Comparison of ENCODE assay signal across 23 cellular contexts in genomic region chr5:73541981-73542380, GRCh38. TPM values are rescaled to one million over a fixed set of nuclear protein-coding genes. Genes with fewer than 3 reads are reported as not detected.
DNase-seq lines count a peak whose midpoint lies in the region; ATAC-seq, FAIRE-seq and TF ChIP-seq lines count a peak whose summit lies in the region.
"Had no signal": no experiment of that assay in that cellular context is flagged by ENCODE, and none has a peak within 500 bp of the region (broad histone marks: within the 10 kb centered on the region; RNA-seq: fewer than 3 reads in every experiment).

No MANE protein-coding gene starts in this region.

- no peak for TF ChIP-seq CTCF in HepG2 (CRISPR knock-in tag; IDR thresholded peaks at IDR 0.05)
- TF ChIP-seq CTCF in right lobe of liver (IDR thresholded peaks at IDR 0.05): no peak
- no peak for TF ChIP-seq CTCF in mammary epithelial cell (conservative IDR thresholded peaks at IDR 0.05 in 1 of 2, IDR thresholded peaks at IDR 0.05 in 1 of 2; ENCODE audit: extremely low read depth in 1 of 2, insufficient read depth in 1 of 2, low read depth in 1 of 2, low read length in 2 of 2)
- TF ChIP-seq CTCF in keratinocyte (optimal IDR thresholded peaks at IDR 0.05 in 1 of 3, IDR thresholded peaks at IDR 0.05 in 1 of 3, conservative IDR thresholded peaks at IDR 0.05 in 1 of 3; ENCODE audit: extremely low read depth in 1 of 3, insufficient read depth in 2 of 3, low read length in 3 of 3): no peak
- no peak for TF ChIP-seq CTCF in osteoblast (IDR thresholded peaks at IDR 0.05; ENCODE audit: extremely low read depth, low read depth, low read length)
- TF ChIP-seq CTCF in uterus (IDR thresholded peaks at IDR 0.05): no peak

- H3K4me2 ChIP-seq in HepG2 (ENCODE audit: low read depth, low read length) (peak overlapping the region; percentile 49; the same call in 1 of the 2 replicates), mammary epithelial cell (ENCODE audit: insufficient read depth, low read depth, low read length) (peak overlapping the region; percentile 69), keratinocyte (ENCODE audit: control insufficient read depth, extremely low read depth, insufficient read depth, low read depth, low read length) (peak overlapping the region; percentile 76), osteoblast (ENCODE audit: insufficient read depth, low read length) (no peak overlapping the region), trophoblast cell (ENCODE audit: low read length) (no peak overlapping the region)
- H3K4me2 ChIP-seq: neural progenitor cell had no signal

- H3K23ac ChIP-seq in trophoblast cell (ENCODE audit: low read length): no peak overlapping the region

- H3K4me3 ChIP-seq in HepG2 (replicated peaks in 1 of 3; ENCODE audit: insufficient read depth in 1 of 3, low read depth in 2 of 3, low read length in 3 of 3): no peak overlapping the region; a peak in 1 of 6 replicates
- no peak overlapping the region for H3K4me3 ChIP-seq in right lobe of liver
- no peak overlapping the region for H3K4me3 ChIP-seq in mammary epithelial cell (replicated peaks in 1 of 3; ENCODE audit: insufficient read depth in 1 of 3, low read depth in 2 of 3, low read length in 3 of 3)
- peak overlapping the region in 2 of 3 experiments; percentile 33 to 45 for H3K4me3 ChIP-seq in keratinocyte (ENCODE audit: control insufficient read depth in 2 of 3, extremely low read depth in 1 of 3, insufficient read depth in 2 of 3, low read depth in 1 of 3, low read length in 3 of 3)
- H3K4me3 ChIP-seq in osteoblast (ENCODE audit: insufficient read depth, low read length): no peak overlapping the region
- H3K4me3 ChIP-seq in trophoblast cell (ENCODE audit: low read depth, low read length): no peak overlapping the region
- no peak overlapping the region for H3K4me3 ChIP-seq in uterus
- H3K4me3 ChIP-seq: neural progenitor cell, SK-N-MC, thyroid gland had no signal

- H3K27me3 ChIP-seq in HepG2 (ENCODE audit: control insufficient read depth in 1 of 2, insufficient read depth in 2 of 2, low read length in 2 of 2): no peaks in the 10 kb centered on the region
- H3K27me3 ChIP-seq in right lobe of liver: no peaks in the 10 kb centered on the region
- no peaks in the 10 kb centered on the region for H3K27me3 ChIP-seq in mammary epithelial cell (ENCODE audit: insufficient read depth, low read length)
- H3K27me3 ChIP-seq in keratinocyte (ENCODE audit: control insufficient read depth, extremely low read depth, insufficient read depth, low read length): no peaks in the 10 kb centered on the region
- no peaks in the 10 kb centered on the region for H3K27me3 ChIP-seq in osteoblast (ENCODE audit: insufficient read depth, low read length)
- no peaks in the 10 kb centered on the region for H3K27me3 ChIP-seq in trophoblast cell (ENCODE audit: insufficient read depth, low read length)
- H3K27me3 ChIP-seq in uterus: no peaks in the 10 kb centered on the region
- H3K27me3 ChIP-seq: neural progenitor cell, thyroid gland had no signal

- 86% methylated on average over 4 of the region's 4 CpGs for WGBS in HepG2 (ENCODE audit: low lambda C conversion rate)
- 64% methylated on average over 4 of the region's 4 CpGs for WGBS in right lobe of liver (ENCODE audit: insufficient coverage, low coverage, low lambda C conversion rate, missing lambda C conversion rate)
- WGBS in mammary epithelial cell (ENCODE audit: low coverage, missing lambda C conversion rate): 29% methylated on average over 4 of the region's 4 CpGs
- no CpG with 5 or more reads among the region's 4 CpGs for WGBS in trophoblast cell (ENCODE audit: extremely low coverage, insufficient coverage, insufficient read length)

- H4K8ac ChIP-seq in trophoblast cell (ENCODE audit: low read depth, low read length): no peak overlapping the region

- H3K9me1 ChIP-seq in keratinocyte (ENCODE audit: control insufficient read depth, extremely low read depth, insufficient read depth, low read length): no peaks in the 10 kb centered on the region

- no peak overlapping the region for H2BK120ac ChIP-seq in trophoblast cell (ENCODE audit: insufficient read depth, low read length, poor library complexity)

- H3K79me2 ChIP-seq in HepG2 (ENCODE audit: insufficient read depth, low read length) (no peaks in the 10 kb centered on the region), mammary epithelial cell (ENCODE audit: insufficient read depth, low read length) (no peaks in the 10 kb centered on the region), keratinocyte (ENCODE audit: control insufficient read depth, insufficient read depth, low read length) (no peaks in the 10 kb centered on the region), osteoblast (ENCODE audit: insufficient read depth, low read length) (no peaks in the 10 kb centered on the region), trophoblast cell (ENCODE audit: control insufficient read depth, insufficient read depth, low read length, poor library complexity) (no peaks in the 10 kb centered on the region)

- H2BK5ac ChIP-seq in trophoblast cell (ENCODE audit: low read depth, low read length, poor library complexity): no peak overlapping the region

- H4K12ac ChIP-seq in trophoblast cell (ENCODE audit: low read depth, low read length): no peak overlapping the region

- no peak for TF ChIP-seq RAD21 in HepG2 (CRISPR knock-in tag; IDR thresholded peaks at IDR 0.05)

- H3K36me3 ChIP-seq in HepG2 (replicated peaks in 1 of 2; ENCODE audit: control insufficient read depth in 1 of 2, insufficient read depth in 2 of 2, low read length in 2 of 2): no peaks in the 10 kb centered on the region
- H3K36me3 ChIP-seq in right lobe of liver: no peaks in the 10 kb centered on the region
- no peaks in the 10 kb centered on the region for H3K36me3 ChIP-seq in mammary epithelial cell (ENCODE audit: insufficient read depth, low read length)
- no peaks in the 10 kb centered on the region for H3K36me3 ChIP-seq in keratinocyte (ENCODE audit: control insufficient read depth in 2 of 2, extremely low read depth in 1 of 2, insufficient read depth in 2 of 2, low read length in 2 of 2)
- no peaks in the 10 kb centered on the region for H3K36me3 ChIP-seq in osteoblast (ENCODE audit: insufficient read depth, low read length)
- no peaks in the 10 kb centered on the region for H3K36me3 ChIP-seq in trophoblast cell (ENCODE audit: control insufficient read depth in 1 of 2, insufficient read depth in 2 of 2, low read length in 2 of 2)
- H3K36me3 ChIP-seq in uterus: no peaks in the 10 kb centered on the region
- H3K36me3 ChIP-seq: neural progenitor cell, thyroid gland had no signal

- in situ Hi-C loops in HepG2 (cut with HindIII; ENCODE audit: extremely low pct_ligation_motif_present, low pct_unique_long_range_greater_than_20kb) (no loop called here), mammary epithelial cell (cut with MboI; ENCODE audit: low sequenced_read_pairs in 2 of 2) (no loop called here)

- H3K9me3 ChIP-seq in HepG2 (ENCODE audit: low read length) (no peaks in the 10 kb centered on the region), right lobe of liver (no peaks in the 10 kb centered on the region), mammary epithelial cell (replicated peaks; ENCODE audit: insufficient read depth, low read length) (no peaks in the 10 kb centered on the region), keratinocyte (ENCODE audit: control insufficient read depth, low read depth, low read length) (no peaks in the 10 kb centered on the region), osteoblast (ENCODE audit: low read depth, low read length) (no peaks in the 10 kb centered on the region), trophoblast cell (ENCODE audit: insufficient read depth, low read depth, low read length) (no peaks in the 10 kb centered on the region), uterus (no peaks in the 10 kb centered on the region)
- H3K9me3 ChIP-seq: thyroid gland had no signal

- no peak overlapping the region for H3K18ac ChIP-seq in trophoblast cell (ENCODE audit: low read length)

- POLR2A ChIA-PET in HepG2 (lab: Yijun Ruan, JAX): interaction anchor here (0.7 to 1.9 kb wide), 9 partner anchors 11 to 137 kb away, joined by 3 to 7 read pairs (median 5); partner anchors contain the start of gene BTF3

- dilution Hi-C loops in mammary epithelial cell (cut with HindIII; ENCODE audit: low sequenced_read_pairs) (no loop called here), keratinocyte (cut with MboI; ENCODE audit: extremely low pct_ligation_motif_present, low sequenced_read_pairs) (no loop called here)

- DNase-seq in HepG2 (ENCODE audit: low spot score) (no peak), right lobe of liver (no peak), mammary epithelial cell (no peak), keratinocyte (ENCODE audit: low read depth, low spot score) (no peak), osteoblast (ENCODE audit: insufficient read length, low spot score, missing footprints) (no peak), trophoblast cell (no peak), uterus (no peak), RPMI8226 (no peak)
- DNase-seq: activated CD8-positive, alpha-beta memory T cell treated with anti-CD3 and anti-CD28 coated beads for 24 hours; activated naive CD8-positive, alpha-beta T cell treated with anti-CD3 and anti-CD28 coated beads, Interleukin-2, amount 10 ng/mL, durations not matched to agents 7 days and 5 days; CD4-positive, alpha-beta memory T cell; DND-41; GOT3; islet precursor cell; MV-4-11; NCI-H510A; T1000; thyroid gland had no signal

- no peak overlapping the region for H3K14ac ChIP-seq in trophoblast cell (ENCODE audit: low read length)

- CTCF ChIA-PET in HepG2 (lab: Yijun Ruan, JAX; ENCODE audit: low intra/inter-chr PET ratio, low total read pairs) (no interaction called here), mammary epithelial cell (lab: Charles Lee; ENCODE audit: low non-redundant PET) (no interaction called here)

- H2BK12ac ChIP-seq in trophoblast cell (ENCODE audit: low read length): no peak overlapping the region

- H3K9ac ChIP-seq in HepG2 (ENCODE audit: insufficient read depth, low read depth, low read length) (no peak overlapping the region), mammary epithelial cell (ENCODE audit: insufficient read depth, low read length) (no peak overlapping the region), keratinocyte (ENCODE audit: control insufficient read depth, extremely low read depth, insufficient read depth, low read length) (no peak overlapping the region), trophoblast cell (ENCODE audit: low read length) (no peak overlapping the region)
- H3K9ac ChIP-seq: neural progenitor cell had no signal

- H3K4me1 ChIP-seq in HepG2 (ENCODE audit: insufficient read depth, low read length) (peaks cover 79% of the 10 kb centered on the region), right lobe of liver (no peaks in the 10 kb centered on the region), mammary epithelial cell (ENCODE audit: insufficient read depth, low read length) (peaks cover 48% of the 10 kb centered on the region), keratinocyte (ENCODE audit: control insufficient read depth, extremely low read depth, insufficient read depth, low read length) (peaks cover 49% of the 10 kb centered on the region), osteoblast (ENCODE audit: insufficient read depth, low read length) (no peaks in the 10 kb centered on the region), trophoblast cell (ENCODE audit: control insufficient read depth in 1 of 2, insufficient read depth in 2 of 2, low read length in 2 of 2) (no peaks in the 10 kb centered on the region), uterus (no peaks in the 10 kb centered on the region)

- FAIRE-seq in HepG2 (lab: Jason Lieb, UNC) (no peak), keratinocyte (lab: Jason Lieb, UNC) (peak; percentile 73)
- FAIRE-seq: bronchial epithelial cell, GM18507 had no signal

- TF ChIP-seq EP300 in HepG2 (IDR thresholded peaks at IDR 0.05; ENCODE audit: low read depth in 2 of 2, low read length in 2 of 2) (no peak), HepG2 (CRISPR knock-in tag; IDR thresholded peaks at IDR 0.05; ENCODE audit: borderline replicate concordance) (no peak)

- no peak for TF ChIP-seq POLR2A in HepG2 (IDR thresholded peaks at IDR 0.05; ENCODE audit: insufficient read depth in 1 of 2, low read depth in 2 of 2, low read length in 2 of 2)
- TF ChIP-seq POLR2A in right lobe of liver (IDR thresholded peaks at IDR 0.05): no peak
- TF ChIP-seq POLR2A in uterus (IDR thresholded peaks at IDR 0.05): no peak

- no peak overlapping the region for H2AK5ac ChIP-seq in trophoblast cell (ENCODE audit: low read length)

- H3K27ac ChIP-seq in HepG2 (ENCODE audit: extremely low read length, insufficient read depth, low read length) (peak overlapping the region; percentile 56), right lobe of liver (no peak overlapping the region), mammary epithelial cell (ENCODE audit: insufficient read depth, low read depth, low read length) (peak overlapping the region; percentile 48), keratinocyte (ENCODE audit: control insufficient read depth, insufficient read depth, low read length) (peak overlapping the region; percentile 57), osteoblast (ENCODE audit: low read depth, low read length) (no peak overlapping the region), trophoblast cell (ENCODE audit: low read depth, low read length) (no peak overlapping the region), uterus (no peak overlapping the region)
- H3K27ac ChIP-seq: neural progenitor cell, SK-N-MC, thyroid gland had no signal

- no peaks in the 10 kb centered on the region for H4K20me1 ChIP-seq in HepG2 (ENCODE audit: insufficient read depth, low read length)
- no peaks in the 10 kb centered on the region for H4K20me1 ChIP-seq in mammary epithelial cell (ENCODE audit: insufficient read depth, low read length)
- H4K20me1 ChIP-seq in keratinocyte (ENCODE audit: control insufficient read depth, extremely low read depth, insufficient read depth, low read length): no peaks in the 10 kb centered on the region
- no peaks in the 10 kb centered on the region for H4K20me1 ChIP-seq in osteoblast (ENCODE audit: insufficient read depth, low read length)

- H3K4ac ChIP-seq in trophoblast cell (ENCODE audit: low read depth, low read length): no peak overlapping the region

- H4K91ac ChIP-seq in trophoblast cell (ENCODE audit: low read depth, low read length): no peak overlapping the region

- intact Hi-C loops in HepG2 (cut with micrococcal nuclease; ENCODE audit: unreplicated experiment) (loop anchor here (5.0 kb wide), 1 partner anchor 45 kb away; the partner anchor contains the start of gene BTF3), right lobe of liver (cut with DNase I) (no loop called here), mammary epithelial cell (cut with micrococcal nuclease) (no loop called here), uterus (cut with DNase I; ENCODE audit: low total_unique reads) (no loop called here)

- H2AFZ ChIP-seq in HepG2 (ENCODE audit: low read length) (no peak overlapping the region), mammary epithelial cell (ENCODE audit: low read depth, low read length) (peak overlapping the region; percentile 79), keratinocyte (ENCODE audit: control insufficient read depth, low read length) (peak overlapping the region; percentile 60), osteoblast (ENCODE audit: low read length) (no peak overlapping the region), trophoblast cell (ENCODE audit: insufficient read depth, low read length, poor library complexity) (no peak overlapping the region)

- ATAC-seq in HepG2 (no peak), right lobe of liver (no peak)
- ATAC-seq: activated CD4-positive, CD25-positive, alpha-beta regulatory T cell treated with anti-CD3 and anti-CD28 coated beads, Interleukin-2, amount 50 U/mL, for 24 hours had no signal

- BruUV-seq in HepG2 (replicated peaks; lab: Mats Ljungman, UMichigan) (no TSS peak), mammary epithelial cell (replicated peaks; lab: Mats Ljungman, UMichigan) (no TSS peak)

- H3K79me1 ChIP-seq in trophoblast cell (ENCODE audit: low read length): no peaks in the 10 kb centered on the region

RNA-seq across cellular contexts. Expression of gene ANKRA2, which starts 23.5 kb away (rescaled TPM):
- 20.4 and 23.6 TPM in 2 replicates for total RNA-seq in HepG2 (2016; rRNA removed; fragmentation: Illumina TruSeq; extraction: Trizol)
- total RNA-seq in HepG2 (2016; cell fraction: cytosol; rRNA removed; fragmentation: Illumina TruSeq; extraction: Trizol; ENCODE audit: low read depth): 3.9 and 5.1 TPM in 2 replicates
- total RNA-seq in HepG2 (2016; cell fraction: insoluble cytoplasmic fraction; rRNA removed; fragmentation: Illumina TruSeq; extraction: Trizol): 23.6 TPM in 2 replicates
- total RNA-seq in HepG2 (2016; cell fraction: membrane; rRNA removed; fragmentation: Illumina TruSeq; extraction: Trizol): 11.2 and 13.3 TPM in 2 replicates
- total RNA-seq in HepG2 (2016; cell fraction: nucleus; rRNA removed; fragmentation: Illumina TruSeq; extraction: Trizol): 35.7 and 36.1 TPM in 2 replicates
- 29.4 and 33.6 TPM in 2 replicates for polyA plus RNA-seq in HepG2 (2011; rRNA removed)
- 10.6 and 13.7 TPM in 2 replicates for polyA plus RNA-seq in HepG2 (2011; cell fraction: cytosol; rRNA removed)
- 41.0 and 45.4 TPM in 2 replicates for polyA plus RNA-seq in HepG2 (2011; cell fraction: nucleus; rRNA removed)
- polyA plus RNA-seq in HepG2 (2012): 25.6 and 31.0 TPM in 2 replicates
- 1.8 and 2.9 TPM in 2 replicates for polyA plus RNA-seq in HepG2 (2016; cell fraction: cytosol; fragmentation: Illumina TruSeq; extraction: Trizol; ENCODE audit: low read depth)
- polyA plus RNA-seq in HepG2 (2016; cell fraction: insoluble cytoplasmic fraction; fragmentation: Illumina TruSeq; extraction: Trizol; ENCODE audit: low read depth): 19.0 and 20.5 TPM in 2 replicates
- polyA plus RNA-seq in HepG2 (2016; cell fraction: membrane; fragmentation: Illumina TruSeq; extraction: Trizol; ENCODE audit: low read depth): 5.4 and 6.3 TPM in 2 replicates
- polyA plus RNA-seq in HepG2 (2016; cell fraction: nucleus; fragmentation: Illumina TruSeq; extraction: Trizol; ENCODE audit: insufficient read depth, low read depth): 42.7 and 49.0 TPM in 2 replicates
- 1.5 and 8.7 TPM in 2 replicates for polyA minus RNA-seq in HepG2 (2011; rRNA and poly(A)+ RNA removed; ENCODE audit: low replicate concordance)
- polyA minus RNA-seq in HepG2 (2011; cell fraction: cytosol; rRNA and poly(A)+ RNA removed): 11.2 and 12.4 TPM in 2 replicates
- 61.2 and 67.1 TPM in 2 replicates for polyA minus RNA-seq in HepG2 (2011; cell fraction: nucleus; rRNA and poly(A)+ RNA removed)
- 10 to 100 TPM in 1 of 6 experiments, 1 to 10 TPM in 5; 7.4 to 12.2 (median 9.0) TPM for total RNA-seq in right lobe of liver
- 10 to 100 TPM; 17.5 to 25.3 TPM for total RNA-seq in mammary epithelial cell
- polyA plus RNA-seq in mammary epithelial cell: 6.3 TPM
- 2.4 TPM for polyA minus RNA-seq in mammary epithelial cell
- polyA plus RNA-seq in keratinocyte: 8.7 to 20.6 TPM (median 16.6 TPM) in 3 replicates
- polyA plus RNA-seq in keratinocyte (2011; ENCODE audit: low read depth): 21.8 TPM
- polyA plus RNA-seq in keratinocyte (2011; cell fraction: cytosol; rRNA removed): 7.6 and 15.4 TPM in 2 replicates
- polyA plus RNA-seq in keratinocyte (2011; cell fraction: nucleus; rRNA removed): 16.3 and 24.9 TPM in 2 replicates
- polyA plus RNA-seq in keratinocyte (2012; ENCODE audit: low replicate concordance): 6.6 and 23.2 TPM in 2 replicates
- 0.56 to 6.6 TPM (median 6.5 TPM) in 3 replicates for polyA minus RNA-seq in keratinocyte
- 6.3 TPM for polyA minus RNA-seq in keratinocyte (2011; cell fraction: cytosol; rRNA and poly(A)+ RNA removed)
- 9.8 and 17.0 TPM in 2 replicates for polyA minus RNA-seq in keratinocyte (2011; cell fraction: nucleus; rRNA and poly(A)+ RNA removed)
- total RNA-seq in osteoblast: 25.3 and 36.2 TPM in 2 replicates
- polyA plus RNA-seq in trophoblast cell (2013): 17.5 and 17.9 TPM in 2 replicates
- 10 to 100 TPM; 29.4 to 99.9 (median 45.8) TPM for total RNA-seq in uterus

RNA-seq across cellular contexts. Expression of gene UTP15, which starts 23.6 kb away (rescaled TPM):
- total RNA-seq in HepG2 (2016; rRNA removed; fragmentation: Illumina TruSeq; extraction: Trizol): 35.8 and 45.2 TPM in 2 replicates
- total RNA-seq in HepG2 (2016; cell fraction: cytosol; rRNA removed; fragmentation: Illumina TruSeq; extraction: Trizol; ENCODE audit: low read depth): 9.3 and 9.4 TPM in 2 replicates
- 33.6 and 44.5 TPM in 2 replicates for total RNA-seq in HepG2 (2016; cell fraction: insoluble cytoplasmic fraction; rRNA removed; fragmentation: Illumina TruSeq; extraction: Trizol)
- total RNA-seq in HepG2 (2016; cell fraction: membrane; rRNA removed; fragmentation: Illumina TruSeq; extraction: Trizol): 14.1 and 14.4 TPM in 2 replicates
- total RNA-seq in HepG2 (2016; cell fraction: nucleus; rRNA removed; fragmentation: Illumina TruSeq; extraction: Trizol): 58.1 and 62.5 TPM in 2 replicates
- 6.6 and 7.3 TPM in 2 replicates for polyA plus RNA-seq in HepG2 (2011; rRNA removed)
- 4.4 and 6.0 TPM in 2 replicates for polyA plus RNA-seq in HepG2 (2011; cell fraction: cytosol; rRNA removed)
- 19.6 and 25.1 TPM in 2 replicates for polyA plus RNA-seq in HepG2 (2011; cell fraction: nucleus; rRNA removed)
- polyA plus RNA-seq in HepG2 (2012): 9.0 and 10.2 TPM in 2 replicates
- 1.3 and 1.7 TPM in 2 replicates for polyA plus RNA-seq in HepG2 (2016; cell fraction: cytosol; fragmentation: Illumina TruSeq; extraction: Trizol; ENCODE audit: low read depth)
- 27.4 and 29.0 TPM in 2 replicates for polyA plus RNA-seq in HepG2 (2016; cell fraction: insoluble cytoplasmic fraction; fragmentation: Illumina TruSeq; extraction: Trizol; ENCODE audit: low read depth)
- 3.1 and 4.2 TPM in 2 replicates for polyA plus RNA-seq in HepG2 (2016; cell fraction: membrane; fragmentation: Illumina TruSeq; extraction: Trizol; ENCODE audit: low read depth)
- 37.7 and 39.2 TPM in 2 replicates for polyA plus RNA-seq in HepG2 (2016; cell fraction: nucleus; fragmentation: Illumina TruSeq; extraction: Trizol; ENCODE audit: insufficient read depth, low read depth)
- polyA minus RNA-seq in HepG2 (2011; rRNA and poly(A)+ RNA removed; ENCODE audit: low replicate concordance): 18.6 and 39.5 TPM in 2 replicates
- polyA minus RNA-seq in HepG2 (2011; cell fraction: cytosol; rRNA and poly(A)+ RNA removed): 7.6 and 9.8 TPM in 2 replicates
- 85.7 and 89.2 TPM in 2 replicates for polyA minus RNA-seq in HepG2 (2011; cell fraction: nucleus; rRNA and poly(A)+ RNA removed)
- 10 to 100 TPM in 3 of 6 experiments, 1 to 10 TPM in 3; 6.0 to 16.5 (median 10.6) TPM for total RNA-seq in right lobe of liver
- 10 to 100 TPM; 38.7 to 41.5 TPM for total RNA-seq in mammary epithelial cell
- polyA plus RNA-seq in mammary epithelial cell: 15.7 TPM
- polyA minus RNA-seq in mammary epithelial cell: 19.2 TPM
- 16.3 to 28.3 TPM (median 21.7 TPM) in 3 replicates for polyA plus RNA-seq in keratinocyte
- 24.8 TPM for polyA plus RNA-seq in keratinocyte (2011; ENCODE audit: low read depth)
- polyA plus RNA-seq in keratinocyte (2011; cell fraction: cytosol; rRNA removed): 9.1 and 17.4 TPM in 2 replicates
- 25.0 and 42.0 TPM in 2 replicates for polyA plus RNA-seq in keratinocyte (2011; cell fraction: nucleus; rRNA removed)
- 12.8 and 17.7 TPM in 2 replicates for polyA plus RNA-seq in keratinocyte (2012; ENCODE audit: low replicate concordance)
- polyA minus RNA-seq in keratinocyte: 11.6 to 32.6 TPM (median 18.8 TPM) in 3 replicates
- polyA minus RNA-seq in keratinocyte (2011; cell fraction: cytosol; rRNA and poly(A)+ RNA removed): 11.7 TPM
- polyA minus RNA-seq in keratinocyte (2011; cell fraction: nucleus; rRNA and poly(A)+ RNA removed): 18.3 and 30.7 TPM in 2 replicates
- 20.6 and 24.2 TPM in 2 replicates for total RNA-seq in osteoblast
- 10.4 and 10.8 TPM in 2 replicates for polyA plus RNA-seq in trophoblast cell (2013)
- 10 to 100 TPM in 2 of 4 donors, 1 to 10 TPM in 2; 6.9 to 54.5 (median 13.7) TPM for total RNA-seq in uterus

RNA-seq across cellular contexts. Expression of gene BTF3, which starts 43.7 kb away (rescaled TPM):
- total RNA-seq in HepG2 (2016; rRNA removed; fragmentation: Illumina TruSeq; extraction: Trizol) (698 and 836 TPM in 2 replicates), right lobe of liver (100 to 1,000 TPM; 157 to 250 (median 198) TPM), mammary epithelial cell (100 to 1,000 TPM; 365 to 681 TPM), osteoblast (207 and 218 TPM in 2 replicates), uterus (100 to 1,000 TPM; 247 to 690 (median 555) TPM)
- total RNA-seq in HepG2 (2016; cell fraction: cytosol; rRNA removed; fragmentation: Illumina TruSeq; extraction: Trizol; ENCODE audit: low read depth): 507 and 559 TPM in 2 replicates
- 679 and 821 TPM in 2 replicates for total RNA-seq in HepG2 (2016; cell fraction: insoluble cytoplasmic fraction; rRNA removed; fragmentation: Illumina TruSeq; extraction: Trizol)
- 771 and 850 TPM in 2 replicates for total RNA-seq in HepG2 (2016; cell fraction: membrane; rRNA removed; fragmentation: Illumina TruSeq; extraction: Trizol)
- 289 and 303 TPM in 2 replicates for total RNA-seq in HepG2 (2016; cell fraction: nucleus; rRNA removed; fragmentation: Illumina TruSeq; extraction: Trizol)
- polyA plus RNA-seq in HepG2 (2011; rRNA removed) (471 and 557 TPM in 2 replicates), mammary epithelial cell (522 TPM), keratinocyte (505 to 857 TPM (median 694 TPM) in 3 replicates)
- 298 and 449 TPM in 2 replicates for polyA plus RNA-seq in HepG2 (2011; cell fraction: cytosol; rRNA removed)
- 96.1 and 122 TPM in 2 replicates for polyA plus RNA-seq in HepG2 (2011; cell fraction: nucleus; rRNA removed)
- 940 and 1,043 TPM in 2 replicates for polyA plus RNA-seq in HepG2 (2012)
- 922 and 1,006 TPM in 2 replicates for polyA plus RNA-seq in HepG2 (2016; cell fraction: cytosol; fragmentation: Illumina TruSeq; extraction: Trizol; ENCODE audit: low read depth)
- polyA plus RNA-seq in HepG2 (2016; cell fraction: insoluble cytoplasmic fraction; fragmentation: Illumina TruSeq; extraction: Trizol; ENCODE audit: low read depth): 1,304 and 1,359 TPM in 2 replicates
- polyA plus RNA-seq in HepG2 (2016; cell fraction: membrane; fragmentation: Illumina TruSeq; extraction: Trizol; ENCODE audit: low read depth): 1,256 and 1,375 TPM in 2 replicates
- polyA plus RNA-seq in HepG2 (2016; cell fraction: nucleus; fragmentation: Illumina TruSeq; extraction: Trizol; ENCODE audit: insufficient read depth, low read depth): 596 and 617 TPM in 2 replicates
- polyA minus RNA-seq in HepG2 (2011; rRNA and poly(A)+ RNA removed; ENCODE audit: low replicate concordance): 152 and 382 TPM in 2 replicates
- 285 and 287 TPM in 2 replicates for polyA minus RNA-seq in HepG2 (2011; cell fraction: cytosol; rRNA and poly(A)+ RNA removed)
- polyA minus RNA-seq in HepG2 (2011; cell fraction: nucleus; rRNA and poly(A)+ RNA removed): 113 and 151 TPM in 2 replicates
- polyA minus RNA-seq in mammary epithelial cell (321 TPM), keratinocyte (225 to 484 TPM (median 286 TPM) in 3 replicates)
- polyA plus RNA-seq in keratinocyte (2011; ENCODE audit: low read depth): 754 TPM
- polyA plus RNA-seq in keratinocyte (2011; cell fraction: cytosol; rRNA removed): 674 and 942 TPM in 2 replicates
- 191 and 279 TPM in 2 replicates for polyA plus RNA-seq in keratinocyte (2011; cell fraction: nucleus; rRNA removed)
- polyA plus RNA-seq in keratinocyte (2012; ENCODE audit: low replicate concordance): 722 and 955 TPM in 2 replicates
- polyA minus RNA-seq in keratinocyte (2011; cell fraction: cytosol; rRNA and poly(A)+ RNA removed): 335 TPM
- 67.1 and 102 TPM in 2 replicates for polyA minus RNA-seq in keratinocyte (2011; cell fraction: nucleus; rRNA and poly(A)+ RNA removed)
- 947 and 972 TPM in 2 replicates for polyA plus RNA-seq in trophoblast cell (2013)

Comparison
In these comparisons a context has a peak if more than half of its experiments do, and no peak if none do; other contexts are left out.
1. H3K27ac ChIP-seq: peak in HepG2 (single experiment), mammary epithelial cell (single experiment) and keratinocyte (single experiment); none in right lobe of liver (0 of 3), osteoblast (single experiment), trophoblast cell (single experiment) and uterus (0 of 2).
2. H2AFZ ChIP-seq: peak in mammary epithelial cell (single experiment) and keratinocyte (single experiment); none in HepG2 (single experiment), osteoblast (single experiment) and trophoblast cell (single experiment).
3. H3K4me2 ChIP-seq: peak in HepG2 (single experiment), mammary epithelial cell (single experiment) and keratinocyte (single experiment); none in osteoblast (single experiment) and trophoblast cell (single experiment).
4. H3K4me3 ChIP-seq: peak in keratinocyte (2 of 3); none in HepG2 (0 of 3), right lobe of liver (0 of 3), mammary epithelial cell (0 of 3), osteoblast (single experiment), trophoblast cell (single experiment) and uterus (0 of 2).